Comparison of ENCODE assay signal across 1 cellular context in genomic region chr2:48343571-48344440, GRCh38.
TF ChIP-seq lines count a peak whose summit lies in the region.

No MANE protein-coding gene starts in this region.

TF ChIP-seq in HepG2, 621 proteins besides CTCF, POLR2A, EP300 and RAD21 (continued from another document and continues in another):
- TF ChIP-seq ZNF562 (CRISPR knock-in tag; IDR thresholded peaks at IDR 0.05; ENCODE audit: borderline replicate concordance), result no peak
- no peak for TF ChIP-seq ZNF605 (CRISPR knock-in tag; IDR thresholded peaks at IDR 0.05)
- TF ChIP-seq, protein P1, sequence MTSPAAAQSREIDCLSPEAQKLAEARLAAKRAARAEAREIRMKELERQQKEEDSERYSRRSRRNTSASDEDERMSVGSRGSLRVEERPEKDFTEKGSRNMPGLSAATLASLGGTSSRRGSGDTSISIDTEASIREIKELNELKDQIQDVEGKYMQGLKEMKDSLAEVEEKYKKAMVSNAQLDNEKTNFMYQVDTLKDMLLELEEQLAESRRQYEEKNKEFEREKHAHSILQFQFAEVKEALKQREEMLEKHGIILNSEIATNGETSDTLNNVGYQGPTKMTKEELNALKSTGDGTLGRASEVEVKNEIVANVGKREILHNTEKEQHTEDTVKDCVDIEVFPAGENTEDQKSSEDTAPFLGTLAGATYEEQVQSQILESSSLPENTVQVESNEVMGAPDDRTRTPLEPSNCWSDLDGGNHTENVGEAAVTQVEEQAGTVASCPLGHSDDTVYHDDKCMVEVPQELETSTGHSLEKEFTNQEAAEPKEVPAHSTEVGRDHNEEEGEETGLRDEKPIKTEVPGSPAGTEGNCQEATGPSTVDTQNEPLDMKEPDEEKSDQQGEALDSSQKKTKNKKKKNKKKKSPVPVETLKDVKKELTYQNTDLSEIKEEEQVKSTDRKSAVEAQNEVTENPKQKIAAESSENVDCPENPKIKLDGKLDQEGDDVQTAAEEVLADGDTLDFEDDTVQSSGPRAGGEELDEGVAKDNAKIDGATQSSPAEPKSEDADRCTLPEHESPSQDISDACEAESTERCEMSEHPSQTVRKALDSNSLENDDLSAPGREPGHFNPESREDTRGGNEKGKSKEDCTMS (CRISPR knock-in tag; conservative IDR thresholded peaks at IDR 0.05), result no peak
- TF ChIP-seq, protein P2, sequence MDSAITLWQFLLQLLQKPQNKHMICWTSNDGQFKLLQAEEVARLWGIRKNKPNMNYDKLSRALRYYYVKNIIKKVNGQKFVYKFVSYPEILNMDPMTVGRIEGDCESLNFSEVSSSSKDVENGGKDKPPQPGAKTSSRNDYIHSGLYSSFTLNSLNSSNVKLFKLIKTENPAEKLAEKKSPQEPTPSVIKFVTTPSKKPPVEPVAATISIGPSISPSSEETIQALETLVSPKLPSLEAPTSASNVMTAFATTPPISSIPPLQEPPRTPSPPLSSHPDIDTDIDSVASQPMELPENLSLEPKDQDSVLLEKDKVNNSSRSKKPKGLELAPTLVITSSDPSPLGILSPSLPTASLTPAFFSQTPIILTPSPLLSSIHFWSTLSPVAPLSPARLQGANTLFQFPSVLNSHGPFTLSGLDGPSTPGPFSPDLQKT (CRISPR knock-in tag; IDR thresholded peaks at IDR 0.05; ENCODE audit: borderline replicate concordance), result no peak
- TF ChIP-seq TAF15 (IDR thresholded peaks at IDR 0.05; ENCODE audit: low read depth, low read length, poor library complexity, severe bottlenecking), result no peak
- TF ChIP-seq MIXL1 (CRISPR knock-in tag; IDR thresholded peaks at IDR 0.05), result no peak
- TF ChIP-seq HMG20A (CRISPR knock-in tag; IDR thresholded peaks at IDR 0.05; ENCODE audit: borderline replicate concordance), result peak; percentile 73; the same call in 1 of the 2 replicates
- no peak for TF ChIP-seq ZNF326 (CRISPR knock-in tag; IDR thresholded peaks at IDR 0.05; ENCODE audit: borderline replicate concordance)
- TF ChIP-seq ZNF468 (CRISPR knock-in tag; IDR thresholded peaks at IDR 0.05), result no peak
- no peak for TF ChIP-seq ISX (CRISPR knock-in tag; conservative IDR thresholded peaks at IDR 0.05)
- no peak for TF ChIP-seq TAF1 (CRISPR knock-in tag; IDR thresholded peaks at IDR 0.05)
- no peak for TF ChIP-seq KLF13 (CRISPR knock-in tag; IDR thresholded peaks at IDR 0.05)
- no peak for TF ChIP-seq NFRKB (IDR thresholded peaks at IDR 0.05)
- TF ChIP-seq KAT8 (CRISPR knock-in tag; IDR thresholded peaks at IDR 0.05), result no peak
- TF ChIP-seq, protein P3, sequence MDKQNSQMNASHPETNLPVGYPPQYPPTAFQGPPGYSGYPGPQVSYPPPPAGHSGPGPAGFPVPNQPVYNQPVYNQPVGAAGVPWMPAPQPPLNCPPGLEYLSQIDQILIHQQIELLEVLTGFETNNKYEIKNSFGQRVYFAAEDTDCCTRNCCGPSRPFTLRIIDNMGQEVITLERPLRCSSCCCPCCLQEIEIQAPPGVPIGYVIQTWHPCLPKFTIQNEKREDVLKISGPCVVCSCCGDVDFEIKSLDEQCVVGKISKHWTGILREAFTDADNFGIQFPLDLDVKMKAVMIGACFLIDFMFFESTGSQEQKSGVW (CRISPR knock-in tag; IDR thresholded peaks at IDR 0.05; ENCODE audit: borderline replicate concordance), result no peak
- TF ChIP-seq TOE1 (CRISPR knock-in tag; IDR thresholded peaks at IDR 0.05), result no peak
- TF ChIP-seq FOXM1 (CRISPR knock-in tag; IDR thresholded peaks at IDR 0.05), result no peak
- 0 out of 2 replicates have a peak, but pooled peaks have one; percentile 57 for TF ChIP-seq MIER3 (CRISPR knock-in tag; IDR thresholded peaks at IDR 0.05; ENCODE audit: borderline replicate concordance)
- TF ChIP-seq, protein P4, sequence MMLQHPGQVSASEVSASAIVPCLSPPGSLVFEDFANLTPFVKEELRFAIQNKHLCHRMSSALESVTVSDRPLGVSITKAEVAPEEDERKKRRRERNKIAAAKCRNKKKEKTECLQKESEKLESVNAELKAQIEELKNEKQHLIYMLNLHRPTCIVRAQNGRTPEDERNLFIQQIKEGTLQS (CRISPR knock-in tag; IDR thresholded peaks at IDR 0.05), result no peak
- TF ChIP-seq MLX (CRISPR knock-in tag; IDR thresholded peaks at IDR 0.05), result no peak
- TF ChIP-seq PCBP1 (IDR thresholded peaks at IDR 0.05; ENCODE audit: borderline replicate concordance, low read depth, low read length), result no peak
- no peak for TF ChIP-seq NPAS2 (CRISPR knock-in tag; IDR thresholded peaks at IDR 0.05; ENCODE audit: borderline replicate concordance)
- TF ChIP-seq HOXA3 (CRISPR knock-in tag; IDR thresholded peaks at IDR 0.05), result no peak
- TF ChIP-seq CC2D1A (CRISPR knock-in tag; IDR thresholded peaks at IDR 0.05), result no peak
- TF ChIP-seq ZNF512B (CRISPR knock-in tag; IDR thresholded peaks at IDR 0.05; ENCODE audit: borderline replicate concordance), result no peak
- TF ChIP-seq, protein P5, sequence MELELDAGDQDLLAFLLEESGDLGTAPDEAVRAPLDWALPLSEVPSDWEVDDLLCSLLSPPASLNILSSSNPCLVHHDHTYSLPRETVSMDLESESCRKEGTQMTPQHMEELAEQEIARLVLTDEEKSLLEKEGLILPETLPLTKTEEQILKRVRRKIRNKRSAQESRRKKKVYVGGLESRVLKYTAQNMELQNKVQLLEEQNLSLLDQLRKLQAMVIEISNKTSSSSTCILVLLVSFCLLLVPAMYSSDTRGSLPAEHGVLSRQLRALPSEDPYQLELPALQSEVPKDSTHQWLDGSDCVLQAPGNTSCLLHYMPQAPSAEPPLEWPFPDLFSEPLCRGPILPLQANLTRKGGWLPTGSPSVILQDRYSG (CRISPR knock-in tag; IDR thresholded peaks at IDR 0.05), result no peak
- no peak for TF ChIP-seq BCL3 (CRISPR knock-in tag; IDR thresholded peaks at IDR 0.05)
- TF ChIP-seq NCOA5 (CRISPR knock-in tag; IDR thresholded peaks at IDR 0.05), result no peak
- TF ChIP-seq, protein P6, sequence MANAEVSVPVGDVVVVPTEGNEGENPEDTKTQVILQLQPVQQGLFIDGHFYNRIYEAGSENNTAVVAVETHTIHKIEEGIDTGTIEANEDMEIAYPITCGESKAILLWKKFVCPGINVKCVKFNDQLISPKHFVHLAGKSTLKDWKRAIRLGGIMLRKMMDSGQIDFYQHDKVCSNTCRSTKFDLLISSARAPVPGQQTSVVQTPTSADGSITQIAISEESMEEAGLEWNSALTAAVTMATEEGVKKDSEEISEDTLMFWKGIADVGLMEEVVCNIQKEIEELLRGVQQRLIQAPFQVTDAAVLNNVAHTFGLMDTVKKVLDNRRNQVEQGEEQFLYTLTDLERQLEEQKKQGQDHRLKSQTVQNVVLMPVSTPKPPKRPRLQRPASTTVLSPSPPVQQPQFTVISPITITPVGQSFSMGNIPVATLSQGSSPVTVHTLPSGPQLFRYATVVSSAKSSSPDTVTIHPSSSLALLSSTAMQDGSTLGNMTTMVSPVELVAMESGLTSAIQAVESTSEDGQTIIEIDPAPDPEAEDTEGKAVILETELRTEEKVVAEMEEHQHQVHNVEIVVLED (CRISPR knock-in tag; IDR thresholded peaks at IDR 0.05; ENCODE audit: borderline replicate concordance), result no peak
- TF ChIP-seq, protein P7, sequence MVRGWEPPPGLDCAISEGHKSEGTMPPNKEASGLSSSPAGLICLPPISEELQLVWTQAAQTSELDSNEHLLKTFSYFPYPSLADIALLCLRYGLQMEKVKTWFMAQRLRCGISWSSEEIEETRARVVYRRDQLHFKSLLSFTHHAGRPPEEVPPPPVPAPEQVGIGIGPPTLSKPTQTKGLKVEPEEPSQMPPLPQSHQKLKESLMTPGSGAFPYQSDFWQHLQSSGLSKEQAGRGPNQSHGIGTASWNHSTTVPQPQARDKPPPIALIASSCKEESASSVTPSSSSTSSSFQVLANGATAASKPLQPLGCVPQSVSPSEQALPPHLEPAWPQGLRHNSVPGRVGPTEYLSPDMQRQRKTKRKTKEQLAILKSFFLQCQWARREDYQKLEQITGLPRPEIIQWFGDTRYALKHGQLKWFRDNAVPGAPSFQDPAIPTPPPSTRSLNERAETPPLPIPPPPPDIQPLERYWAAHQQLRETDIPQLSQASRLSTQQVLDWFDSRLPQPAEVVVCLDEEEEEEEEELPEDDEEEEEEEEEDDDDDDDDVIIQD (CRISPR knock-in tag; IDR thresholded peaks at IDR 0.05; ENCODE audit: low read depth), result peak; percentile 70; the same call in 1 of the 2 replicates
- TF ChIP-seq ASH2L (IDR thresholded peaks at IDR 0.05; ENCODE audit: insufficient read length, low read depth, low read length), result peak; percentile 15
- TF ChIP-seq MLXIP (CRISPR knock-in tag; IDR thresholded peaks at IDR 0.05; ENCODE audit: borderline replicate concordance), result no peak
- no peak for TF ChIP-seq ZNF430 (CRISPR knock-in tag; IDR thresholded peaks at IDR 0.05)
- TF ChIP-seq PTBP1 (IDR thresholded peaks at IDR 0.05; ENCODE audit: low read depth, low read length, poor library complexity, severe bottlenecking), result no peak
- no peak for TF ChIP-seq MED8 (CRISPR knock-in tag; IDR thresholded peaks at IDR 0.05; ENCODE audit: insufficient replicate concordance)
- no peak for TF ChIP-seq SUZ12 (IDR thresholded peaks at IDR 0.05; ENCODE audit: low read depth, low read length)
- TF ChIP-seq ZNF354B (CRISPR knock-in tag; IDR thresholded peaks at IDR 0.05), result no peak
- TF ChIP-seq ZNF678 (CRISPR knock-in tag; IDR thresholded peaks at IDR 0.05), result no peak
- TF ChIP-seq SRSF4 (IDR thresholded peaks at IDR 0.05; ENCODE audit: low read depth, low read length, poor library complexity, severe bottlenecking), result no peak
- TF ChIP-seq MEF2D (CRISPR knock-in tag; IDR thresholded peaks at IDR 0.05), result no peak
- TF ChIP-seq, protein P8, sequence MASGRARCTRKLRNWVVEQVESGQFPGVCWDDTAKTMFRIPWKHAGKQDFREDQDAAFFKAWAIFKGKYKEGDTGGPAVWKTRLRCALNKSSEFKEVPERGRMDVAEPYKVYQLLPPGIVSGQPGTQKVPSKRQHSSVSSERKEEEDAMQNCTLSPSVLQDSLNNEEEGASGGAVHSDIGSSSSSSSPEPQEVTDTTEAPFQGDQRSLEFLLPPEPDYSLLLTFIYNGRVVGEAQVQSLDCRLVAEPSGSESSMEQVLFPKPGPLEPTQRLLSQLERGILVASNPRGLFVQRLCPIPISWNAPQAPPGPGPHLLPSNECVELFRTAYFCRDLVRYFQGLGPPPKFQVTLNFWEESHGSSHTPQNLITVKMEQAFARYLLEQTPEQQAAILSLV (CRISPR knock-in tag; IDR thresholded peaks at IDR 0.05; ENCODE audit: borderline replicate concordance), result no peak
- TF ChIP-seq PITX1 (CRISPR knock-in tag; IDR thresholded peaks at IDR 0.05), result no peak
- no peak for TF ChIP-seq ELF3 (CRISPR knock-in tag; IDR thresholded peaks at IDR 0.05)
- TF ChIP-seq ZMAT3 (CRISPR knock-in tag; conservative IDR thresholded peaks at IDR 0.05), result no peak
- TF ChIP-seq ZNF766 (CRISPR knock-in tag; IDR thresholded peaks at IDR 0.05; ENCODE audit: borderline replicate concordance), result no peak
- no peak for TF ChIP-seq YEATS2 (CRISPR knock-in tag; IDR thresholded peaks at IDR 0.05; ENCODE audit: borderline replicate concordance)
- no peak for TF ChIP-seq RBM22 (optimal IDR thresholded peaks at IDR 0.05; ENCODE audit: low read length)
- no peak for TF ChIP-seq KLF9 (CRISPR knock-in tag; IDR thresholded peaks at IDR 0.05; ENCODE audit: low read depth)
